Comparison of ENCODE assay signal across 11 cellular contexts in the genomic region with DNA sequence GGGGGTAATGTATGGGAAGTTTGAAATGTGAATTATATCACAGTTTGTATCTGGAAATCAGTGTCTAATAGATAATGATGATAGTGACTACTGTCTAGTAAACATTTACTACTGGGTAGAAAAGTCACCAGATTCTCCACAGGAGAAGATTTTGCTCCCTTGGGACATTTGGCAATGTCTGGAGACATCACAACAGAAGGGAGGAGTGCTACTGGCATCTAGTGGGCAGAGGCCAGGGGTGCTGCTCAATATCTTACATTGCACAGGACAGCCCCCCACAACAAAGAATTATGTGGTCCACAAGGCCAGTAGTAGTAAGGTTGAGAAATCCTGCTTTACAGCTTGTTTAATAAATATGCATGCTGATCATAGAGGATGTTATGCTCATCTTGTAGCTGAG.
DNase-seq lines count a peak whose midpoint lies in the region; ATAC-seq, FAIRE-seq and TF ChIP-seq lines count a peak whose summit lies in the region.
"Had no signal": no experiment of that assay in that cellular context is flagged by ENCODE, and none has a peak within 500 bp of the region (broad histone marks: within the 10 kb centered on the region; RNA-seq: fewer than 3 reads in every experiment).

No MANE protein-coding gene starts in this region.

- intact Hi-C loops in HepG2 (cut with micrococcal nuclease; ENCODE audit: unreplicated experiment): no loop called here
- intact Hi-C loops in right lobe of liver (cut with DNase I): no loop called here

- H3K79me2 ChIP-seq in HepG2 (ENCODE audit: insufficient read depth, low read length): no peaks in the 10 kb centered on the region

- H3K4me1 ChIP-seq in HepG2 (ENCODE audit: insufficient read depth, low read length) (no peaks in the 10 kb centered on the region), right lobe of liver (no peaks in the 10 kb centered on the region)

- H3K9me3 ChIP-seq in HepG2 (ENCODE audit: low read length) (no peaks in the 10 kb centered on the region), right lobe of liver (no peaks in the 10 kb centered on the region)

- H3K4me3 ChIP-seq in HepG2 (replicated peaks in 1 of 3; ENCODE audit: insufficient read depth in 1 of 3, low read depth in 2 of 3, low read length in 3 of 3) (no peak overlapping the region), right lobe of liver (no peak overlapping the region), fibroblast of the aortic adventitia (ENCODE audit: low read depth, low read length) (no peak overlapping the region)
- H3K4me3 ChIP-seq: lung had no signal

- no peak overlapping the region for H3K9ac ChIP-seq in HepG2 (ENCODE audit: insufficient read depth, low read depth, low read length)

- POLR2A ChIA-PET in HepG2 (lab: Yijun Ruan, JAX): no interaction called here

- H2AFZ ChIP-seq in HepG2 (ENCODE audit: low read length): no peak overlapping the region

- H3K36me3 ChIP-seq in HepG2 (replicated peaks in 1 of 2; ENCODE audit: control insufficient read depth in 1 of 2, insufficient read depth in 2 of 2, low read length in 2 of 2) (no peaks in the 10 kb centered on the region), right lobe of liver (no peaks in the 10 kb centered on the region)

- DNase-seq in HepG2 (ENCODE audit: low spot score): no peak
- no peak for DNase-seq in right lobe of liver
- DNase-seq in RPMI7951 (ENCODE audit: low read depth): peak; percentile 32
- peak; percentile 10 for DNase-seq in fibroblast of the aortic adventitia (ENCODE audit: low read depth)
- no peak for DNase-seq in stimulated activated naive CD4-positive, alpha-beta T cell (lab: John Stamatoyannopoulos, UW)
- DNase-seq in NCI-H1092 (lab: John Stamatoyannopoulos, UW): no peak
- DNase-seq: effector memory CD8-positive, alpha-beta T cell; NCI-H1105 had no signal

- H4K20me1 ChIP-seq in HepG2 (ENCODE audit: insufficient read depth, low read length): no peaks in the 10 kb centered on the region

- H3K27me3 ChIP-seq in HepG2 (ENCODE audit: control insufficient read depth in 1 of 2, insufficient read depth in 2 of 2, low read length in 2 of 2) (no peaks in the 10 kb centered on the region; a peak in 1 of 5 replicates), right lobe of liver (no peaks in the 10 kb centered on the region)

- H3K27ac ChIP-seq in HepG2 (ENCODE audit: extremely low read length, insufficient read depth, low read length) (no peak overlapping the region), right lobe of liver (no peak overlapping the region)

- no peak for FAIRE-seq in HepG2 (lab: Jason Lieb, UNC)

- CTCF ChIA-PET in HepG2 (lab: Yijun Ruan, JAX; ENCODE audit: low intra/inter-chr PET ratio, low total read pairs): no interaction called here

- ATAC-seq in HepG2: 0 out of 3 replicates have a peak, but pooled peaks have one; percentile 27
- ATAC-seq in right lobe of liver: no peak
- no peak for ATAC-seq in GM19023 (IDR thresholded peaks at IDR 0.05; ENCODE audit: unreplicated experiment)
- ATAC-seq in GM21723 (IDR thresholded peaks at IDR 0.05; ENCODE audit: unreplicated experiment): no peak
- ATAC-seq: effector memory CD8-positive, alpha-beta T cell had no signal

- TF ChIP-seq EP300 in HepG2 (IDR thresholded peaks at IDR 0.05; ENCODE audit: low read depth in 2 of 2, low read length in 2 of 2): no peak
- no peak for TF ChIP-seq EP300 in HepG2 (CRISPR knock-in tag; IDR thresholded peaks at IDR 0.05; ENCODE audit: borderline replicate concordance)

- TF ChIP-seq RAD21 in HepG2 (CRISPR knock-in tag; IDR thresholded peaks at IDR 0.05): no peak

- in situ Hi-C loops in HepG2 (cut with HindIII; ENCODE audit: extremely low pct_ligation_motif_present, low pct_unique_long_range_greater_than_20kb): no loop called here

- no TSS peak for BruUV-seq in HepG2 (replicated peaks; lab: Mats Ljungman, UMichigan)

- TF ChIP-seq POLR2A in HepG2 (IDR thresholded peaks at IDR 0.05; ENCODE audit: insufficient read depth in 1 of 2, low read depth in 2 of 2, low read length in 2 of 2): no peak
- TF ChIP-seq POLR2A in right lobe of liver (IDR thresholded peaks at IDR 0.05): no peak

- TF ChIP-seq CTCF in HepG2 (CRISPR knock-in tag; IDR thresholded peaks at IDR 0.05) (peak; percentile 21; the same call in 1 of the 2 replicates), right lobe of liver (IDR thresholded peaks at IDR 0.05) (no peak), fibroblast of the aortic adventitia (IDR thresholded peaks at IDR 0.05; ENCODE audit: insufficient read depth, low read length) (peak; percentile 30)

- H3K4me2 ChIP-seq in HepG2 (ENCODE audit: low read depth, low read length): no peak overlapping the region

TF ChIP-seq in HepG2, 621 proteins besides CTCF, POLR2A, EP300 and RAD21:
- peak; percentile 40 for TF ChIP-seq STAG1 (CRISPR knock-in tag; IDR thresholded peaks at IDR 0.05)
- no peak for TF ChIP-seq ZNF777 (CRISPR knock-in tag; IDR thresholded peaks at IDR 0.05)

Comparison
In these comparisons a context has a peak if more than half of its experiments do, and no peak if none do; other contexts are left out.
1. CTCF ChIP-seq: peak in HepG2 (single experiment) and fibroblast of the aortic adventitia (single experiment); none in right lobe of liver (0 of 4).
2. DNase-seq: peak in RPMI7951 (single experiment) and fibroblast of the aortic adventitia (single experiment); none in HepG2 (single experiment), right lobe of liver (0 of 3), stimulated activated naive CD4-positive, alpha-beta T cell (0 of 6) and NCI-H1092 (single experiment).